In genomic region chr2:68452168-68452890, GRCh38 we compare ENCODE assay signal across 17 cellular contexts. TPM values are rescaled to one million over a fixed set of nuclear protein-coding genes. Genes with fewer than 3 reads are reported as not detected.
DNase-seq lines count a peak whose midpoint lies in the region; ATAC-seq and TF ChIP-seq lines count a peak whose summit lies in the region.
"Had no signal": no experiment of that assay in that cellular context is flagged by ENCODE, and none has a peak within 500 bp of the region (broad histone marks: within the 10 kb centered on the region; RNA-seq: fewer than 3 reads in every experiment).

No MANE protein-coding gene starts in this region.

- 71% methylated on average over 5 of the region's 5 CpGs for WGBS in upper lobe of left lung, 2 donors

- no peaks in the 10 kb centered on the region for H3K36me3 ChIP-seq in upper lobe of left lung
- H3K36me3 ChIP-seq: BLaER1, breast epithelium, lower lobe of right lung, SJSA1 had no signal

- no peak for TF ChIP-seq CTCF in upper lobe of left lung (IDR thresholded peaks at IDR 0.05)

- no peak overlapping the region for H3K27ac ChIP-seq in upper lobe of left lung
- H3K27ac ChIP-seq: BLaER1, breast epithelium, lower lobe of right lung, SJSA1 had no signal

- no peak for TF ChIP-seq EP300 in upper lobe of left lung (IDR thresholded peaks at IDR 0.05)

- H3K9me3 ChIP-seq in upper lobe of left lung: no peaks in the 10 kb centered on the region
- H3K9me3 ChIP-seq: lower lobe of right lung, SJSA1 had no signal

- DNase-seq in DMS 273 (lab: John Stamatoyannopoulos, UW; ENCODE audit: unreplicated experiment) (peak; percentile 10), DMS 273 treated with DMSO at 0.1 percent for 48 hours (lab: John Stamatoyannopoulos, UW) (no peak), erythroblast (lab: John Stamatoyannopoulos, UW) (peak; percentile 67 to 90), MV-4-11 (lab: John Stamatoyannopoulos, UW) (no peak), upper lobe of left lung (no peak)
- DNase-seq in stimulated activated CD4-positive, alpha-beta T cell treated with anti-CD3 and anti-CD28 coated beads, Interleukin-15, amount 100 ng/mL, for 24 hours: peak; percentile 12
- DNase-seq in stimulated activated CD4-positive, alpha-beta T cell treated with anti-CD3 and anti-CD28 coated beads, Interleukin-2, amount 100 ng/mL, for 48 hours: no peak
- no peak for DNase-seq in activated CD4-positive, alpha-beta T cell treated with anti-CD3 and anti-CD28 coated beads, Interleukin-2, amount 50 U/mL, for 1 hour
- DNase-seq: activated naive CD8-positive, alpha-beta T cell treated with anti-CD3 and anti-CD28 coated beads for 36 hours; activated T-cell treated with anti-CD3 and anti-CD28 coated beads, Interleukin-2, amount 50 U/mL, for 4 hours; GOT3; lower lobe of right lung; NCI-H146; trophoblast cell had no signal

- no peak overlapping the region for H3K4me3 ChIP-seq in upper lobe of left lung
- H3K4me3 ChIP-seq: BLaER1, breast epithelium, lower lobe of right lung, SJSA1 had no signal

- H3K27me3 ChIP-seq in upper lobe of left lung: no peaks in the 10 kb centered on the region
- H3K27me3 ChIP-seq: BLaER1, breast epithelium, SJSA1 had no signal

- H3K4me1 ChIP-seq in upper lobe of left lung: no peaks in the 10 kb centered on the region
- H3K4me1 ChIP-seq: BLaER1, breast epithelium, lower lobe of right lung, SJSA1 had no signal

- TF ChIP-seq POLR2A in erythroblast (IDR thresholded peaks at IDR 0.05; ENCODE audit: low read length): no peak
- no peak for TF ChIP-seq POLR2A in upper lobe of left lung (IDR thresholded peaks at IDR 0.05)

- ATAC-seq in upper lobe of left lung (ENCODE audit: low FRiP score in 2 of 2): no peak
- ATAC-seq: activated T-cell treated with anti-CD3 and anti-CD28 coated beads, Interleukin-2, amount 50 U/mL, for 4 hours; lower lobe of right lung had no signal

RNA-seq across cellular contexts. Expression of gene FBXO48, which starts 14.8 kb away (rescaled TPM):
- 1 to 10 TPM in 5 of 6 donors, under 1 TPM in 1; 0.46 to 3.1 (median 1.5) TPM for total RNA-seq in upper lobe of left lung

RNA-seq across cellular contexts. Expression of gene APLF, which starts 15.1 kb away (rescaled TPM):
- 1 to 10 TPM; 3.7 to 5.5 (median 4.7) TPM for total RNA-seq in upper lobe of left lung

Comparison
In these comparisons a context has a peak if more than half of its experiments do, and no peak if none do; other contexts are left out.
1. DNase-seq: peak in DMS 273 (single experiment), stimulated activated CD4-positive, alpha-beta T cell treated with anti-CD3 and anti-CD28 coated beads, Interleukin-15, amount 100 ng/mL, for 24 hours (single experiment) and erythroblast (2 of 2); none in DMS 273 treated with DMSO at 0.1 percent for 48 hours (single experiment), stimulated activated CD4-positive, alpha-beta T cell treated with anti-CD3 and anti-CD28 coated beads, Interleukin-2, amount 100 ng/mL, for 48 hours (0 of 2), MV-4-11 (single experiment), upper lobe of left lung (0 of 2) and activated CD4-positive, alpha-beta T cell treated with anti-CD3 and anti-CD28 coated beads, Interleukin-2, amount 50 U/mL, for 1 hour (single experiment).